21 cellular contexts compared by ENCODE assay signal in genomic region chr6:3957321-3957720, GRCh38.
"Had no signal": no experiment of that assay in that cellular context is flagged by ENCODE, and none has a peak within 500 bp of the region (broad histone marks: within the 10 kb centered on the region; RNA-seq: fewer than 3 reads in every experiment).

No MANE protein-coding gene starts in this region.

- ATAC-seq: activated CD8-positive, alpha-beta memory T cell treated with anti-CD3 and anti-CD28 coated beads, Interleukin-2, amount 10 ng/mL, durations not matched to agents 7 days and 5 days; activated CD8-positive, alpha-beta T cell treated with anti-CD3 and anti-CD28 coated beads, Interleukin-2, amount 10 ng/mL, durations not matched to agents 7 days and 5 days; body of pancreas; WTC11 had no signal

- DNase-seq: activated CD4-positive, alpha-beta T cell treated with anti-CD3 and anti-CD28 coated beads for 48 hours; activated CD4-positive, alpha-beta T cell treated with anti-CD3 and anti-CD28 coated beads, Interleukin-2, amount 50 U/mL, for 4 hours; activated CD4-positive, CD25-positive, alpha-beta regulatory T cell treated with anti-CD3 and anti-CD28 coated beads, Interleukin-2, amount 50 U/mL, for 72 hours; activated CD8-positive, alpha-beta memory T cell treated with anti-CD3 and anti-CD28 coated beads, Interleukin-2, amount 10 ng/mL, durations not matched to agents 7 days and 5 days; activated CD8-positive, alpha-beta T cell treated with anti-CD3 and anti-CD28 coated beads, Interleukin-2, amount 10 ng/mL, durations not matched to agents 7 days and 5 days; activated effector memory CD4-positive, alpha-beta T cell treated with Interleukin-2 at 50 U/mL for 16 hours; activated naive CD4-positive, alpha-beta T cell; activated T-cell treated with anti-CD3 and anti-CD28 coated beads, Interleukin-2, amount 50 U/mL, for 24 hours; aorta; body of pancreas; cerebellar nuclear complex; Karpas-422; NCI-H1048; NCI-H1417; NCI-H1930; NCI-H2171 treated with DMSO at 0.1 percent for 48 hours; NCI-H226; NCI-H510A; NK-92 treated with Interleukin-12 subunit alpha and Interleukin-12 subunit beta, amount 100 ng/mL, for 24 hours; SHP77 treated with DMSO at 0.1 percent for 48 hours had no signal

- H3K4me3 ChIP-seq: body of pancreas had no signal

- H3K27me3 ChIP-seq: body of pancreas had no signal

- H3K4me1 ChIP-seq: body of pancreas had no signal

- H3K9me3 ChIP-seq: body of pancreas had no signal
